9 cellular contexts compared by ENCODE assay signal in genomic region chr5:151924564-151925395, GRCh38. TPM values are rescaled to one million over a fixed set of nuclear protein-coding genes. Genes with fewer than 3 reads are reported as not detected.
DNase-seq lines count a peak whose midpoint lies in the region; TF ChIP-seq lines count a peak whose summit lies in the region.
"Had no signal": no experiment of that assay in that cellular context is flagged by ENCODE, and none has a peak within 500 bp of the region (broad histone marks: within the 10 kb centered on the region; RNA-seq: fewer than 3 reads in every experiment).

Gene GLRA1, minus strand, starts transcription at chr5:151924851. Its CDS starts 302 bp downstream, at chr5:151924549.

- TF ChIP-seq POLR2A in NB4 (IDR thresholded peaks at IDR 0.05; ENCODE audit: extremely low read depth, insufficient read length) (no peak), esophagus squamous epithelium (IDR thresholded peaks at IDR 0.05) (no peak)

- no peak within 1 kb of the TSS for H3K4me2 ChIP-seq in osteoblast (ENCODE audit: insufficient read depth, low read length)

- H3K4me3 ChIP-seq in NB4 (ENCODE audit: low read depth, low read length) (no peak within 1 kb of the TSS), fibroblast of pulmonary artery (replicated peaks; ENCODE audit: low read depth, low read length) (no peak within 1 kb of the TSS), osteoblast (ENCODE audit: insufficient read depth, low read length) (no peak within 1 kb of the TSS), esophagus squamous epithelium (no peak within 1 kb of the TSS)

- H3K36me3 ChIP-seq in osteoblast (ENCODE audit: insufficient read depth, low read length) (no peaks in the 10 kb centered on the region), esophagus squamous epithelium (no peaks in the 10 kb centered on the region)

- H2AFZ ChIP-seq in osteoblast (ENCODE audit: low read length): no peak within 1 kb of the TSS

- no peaks in the 10 kb centered on the region for H3K9me3 ChIP-seq in osteoblast (ENCODE audit: low read depth, low read length)
- no peaks in the 10 kb centered on the region for H3K9me3 ChIP-seq in esophagus squamous epithelium

- H3K4me1 ChIP-seq in osteoblast (ENCODE audit: insufficient read depth, low read length) (no peaks in the 10 kb centered on the region), esophagus squamous epithelium (no peaks in the 10 kb centered on the region)

- H4K20me1 ChIP-seq in osteoblast (ENCODE audit: insufficient read depth, low read length): no peaks in the 10 kb centered on the region

- H3K27ac ChIP-seq in osteoblast (ENCODE audit: low read depth, low read length): no peak within 1 kb of the TSS
- no peak within 1 kb of the TSS for H3K27ac ChIP-seq in esophagus squamous epithelium

- WGBS in esophagus squamous epithelium, 2 donors: 11 to 19% methylated on average over 27 to 32 of the region's 48 CpGs

- CTCF ChIA-PET in GM10248 (lab: Yijun Ruan, JAX): no interaction called here

- POLR2A ChIA-PET in GM10248 (lab: Yijun Ruan, JAX): no interaction called here

- no peaks in the 10 kb centered on the region for H3K79me2 ChIP-seq in osteoblast (ENCODE audit: insufficient read depth, low read length)

- TF ChIP-seq CTCF in GM10248 (IDR thresholded peaks at IDR 0.05; ENCODE audit: control extremely low read depth, extremely low read depth, low read depth, missing control alignments) (no peak), NB4 (IDR thresholded peaks at IDR 0.05; ENCODE audit: low read depth, low read length) (no peak), fibroblast of pulmonary artery (IDR thresholded peaks at IDR 0.05; ENCODE audit: low read length, missing control alignments) (no peak), osteoblast (IDR thresholded peaks at IDR 0.05; ENCODE audit: extremely low read depth, low read depth, low read length) (no peak), esophagus squamous epithelium (IDR thresholded peaks at IDR 0.05) (no peak)

- H3K27me3 ChIP-seq in osteoblast (ENCODE audit: insufficient read depth, low read length) (no peaks in the 10 kb centered on the region), esophagus squamous epithelium (peaks cover 0 to 29% (median 0%) of the 10 kb centered on the region in 4 donors)

- intact Hi-C loops in esophagus squamous epithelium (cut with DNase I): no loop called here

- DNase-seq in GM10248 (ENCODE audit: extremely low spot score): peak; percentile 61
- DNase-seq in NB4 (ENCODE audit: low read depth): peak; percentile 65
- DNase-seq in activated T-cell treated with anti-CD3 and anti-CD28 coated beads for 48 hours (ENCODE audit: low read depth): peak; percentile 35
- peak; percentile 63 for DNase-seq in fibroblast of pulmonary artery (ENCODE audit: low read depth)
- DNase-seq in osteoblast (ENCODE audit: insufficient read length, low spot score, missing footprints): peak; percentile 69
- no peak for DNase-seq in esophagus squamous epithelium (lab: John Stamatoyannopoulos, UW)
- no peak for DNase-seq in NCI-H1417 treated with DMSO at 0.1 percent for 48 hours (lab: John Stamatoyannopoulos, UW)
- no peak for DNase-seq in NCI-H2081 (lab: John Stamatoyannopoulos, UW)

RNA-seq across cellular contexts. Expression of gene GLRA1, which starts in this region (rescaled TPM):
- not detected in 2 replicates for total RNA-seq in osteoblast
- total RNA-seq in esophagus squamous epithelium: not detected
- total RNA-seq: kidney epithelial cell had no signal

Comparison
In these comparisons a context has a peak if more than half of its experiments do, and no peak if none do; other contexts are left out.
1. Peak in DNase-seq in osteoblast; RNA of the gene not detected or under 1 TPM.
2. DNase-seq: peak in GM10248 (single experiment), NB4 (single experiment), activated T-cell treated with anti-CD3 and anti-CD28 coated beads for 48 hours (single experiment) and fibroblast of pulmonary artery (single experiment); none in esophagus squamous epithelium (single experiment), NCI-H1417 treated with DMSO at 0.1 percent for 48 hours (single experiment) and NCI-H2081 (0 of 2).